13 cellular contexts compared by ENCODE assay signal in genomic region chr12:52410760-52411159, GRCh38. TPM values are rescaled to one million over a fixed set of nuclear protein-coding genes. Genes with fewer than 3 reads are reported as not detected.
DNase-seq lines count a peak whose midpoint lies in the region; ATAC-seq, FAIRE-seq and TF ChIP-seq lines count a peak whose summit lies in the region.
"Not testable (repeated sequence)": the region's sequence is repeated elsewhere in the genome, so short reads cannot be mapped to it uniquely, and the experiment has no call there.
"Had no signal": no experiment of that assay in that cellular context is flagged by ENCODE, and none has a peak within 500 bp of the region (broad histone marks: within the 10 kb centered on the region; RNA-seq: fewer than 3 reads in every experiment).

No MANE protein-coding gene starts in this region.

- peaks cover 13% of the 10 kb centered on the region for H3K27me3 Mint-ChIP-seq in endodermal cell (ENCODE audit: insufficient read depth)

- not testable (repeated sequence) for TF ChIP-seq EP300 in GM12878 (IDR thresholded peaks at IDR 0.05; ENCODE audit: borderline replicate concordance in 1 of 2, control insufficient read depth in 1 of 2, low read depth in 2 of 2, low read length in 2 of 2)

- H3K27ac Mint-ChIP-seq in endodermal cell: peak overlapping the region; percentile 8

- intact Hi-C loops in GM12878 (cut with micrococcal nuclease; ENCODE audit: unreplicated experiment); Right ventricle myocardium superior (cut with DNase I); sciatic nerve (cut with DNase I): not testable (repeated sequence)

- POLR2A ChIA-PET in GM12878 (lab: Charles Lee): not testable (repeated sequence)

- H3K4me3 Mint-ChIP-seq in endodermal cell: not testable (repeated sequence)

- H3K9me3 Mint-ChIP-seq in endodermal cell: peaks cover 14% of the 10 kb centered on the region

- not testable (repeated sequence) for TF ChIP-seq RAD21 in GM12878 (IDR thresholded peaks at IDR 0.05; ENCODE audit: insufficient read depth, low read depth, low read length)

- H4K20me1 ChIP-seq in GM12878 (ENCODE audit: control insufficient read depth, insufficient read depth): not testable (repeated sequence)

- not testable (repeated sequence) for H3K9me3 ChIP-seq in GM12878 (replicated peaks; ENCODE audit: control insufficient read depth, insufficient read depth, low read length); endodermal cell (ENCODE audit: control insufficient read depth, low read length)

- CTCF ChIA-PET in GM12878 (lab: Yijun Ruan, JAX): not testable (repeated sequence)

- H3K4me2 ChIP-seq in GM12878 (ENCODE audit: control insufficient read depth, insufficient read depth): not testable (repeated sequence)

- DNase-seq in GM12878 (ENCODE audit: low read depth, low spot score); endodermal cell; Right ventricle myocardium superior; sciatic nerve (ENCODE audit: low spot score): not testable (repeated sequence)

- TF ChIP-seq CTCF in GM12878 (IDR thresholded peaks at IDR 0.05 in 2 of 3, conservative IDR thresholded peaks at IDR 0.05 in 1 of 3; ENCODE audit: control insufficient read depth in 2 of 3, extremely low read depth in 1 of 3, insufficient read depth in 1 of 3, low read depth in 3 of 3, low read length in 3 of 3); endodermal cell (conservative IDR thresholded peaks at IDR 0.05): not testable (repeated sequence)

- ATAC-seq in GM12878: not testable (repeated sequence)
- peak; percentile 18 for ATAC-seq in Right ventricle myocardium superior (ENCODE audit: poor library complexity)
- ATAC-seq in sciatic nerve: peak; percentile 44

- H3K9ac ChIP-seq in GM12878 (ENCODE audit: control insufficient read depth, insufficient read depth, low read length); endodermal cell (ENCODE audit: extremely low read depth, low read length, poor library complexity, severe bottlenecking): not testable (repeated sequence)

- FAIRE-seq in GM12878 (lab: Jason Lieb, UNC) (peak; percentile 44), islet of Langerhans (lab: Jason Lieb, UNC) (peak; percentile 64)

- H3K4me1 Mint-ChIP-seq in endodermal cell: not testable (repeated sequence)

- SMC1A ChIA-PET in GM12878 (lab: Charles Lee; ENCODE audit: uncharacterized antibody, unreplicated experiment): not testable (repeated sequence)

- H3K4me3 ChIP-seq in GM12878; endodermal cell (ENCODE audit: low read length): not testable (repeated sequence)

- BruUV-seq in GM12878 (replicated peaks; lab: Mats Ljungman, UMichigan): not testable (repeated sequence)

- RAD21 ChIA-PET in GM12878 (lab: Charles Lee; ENCODE audit: unreplicated experiment): not testable (repeated sequence)

- H2AFZ ChIP-seq in GM12878 (ENCODE audit: control insufficient read depth, low read depth, low read length): not testable (repeated sequence)

- in situ Hi-C loops in GM12878 (cut with MboI): not testable (repeated sequence)

- H3K36me3 Mint-ChIP-seq in endodermal cell (ENCODE audit: low read depth): not testable (repeated sequence)

- H3K36me3 ChIP-seq in GM12878 (ENCODE audit: control insufficient read depth in 2 of 2, insufficient read depth in 2 of 2, low read length in 1 of 2); endodermal cell (ENCODE audit: control insufficient read depth, insufficient read depth, low read length): not testable (repeated sequence)

- H3K27me3 ChIP-seq in GM12878 (replicated peaks in 1 of 2; ENCODE audit: control insufficient read depth in 2 of 2, insufficient read depth in 2 of 2, low read length in 1 of 2); endodermal cell (ENCODE audit: control insufficient read depth, insufficient read depth, low read length, poor library complexity, severe bottlenecking): not testable (repeated sequence)

- not testable (repeated sequence) for H3K79me2 ChIP-seq in GM12878 (ENCODE audit: control insufficient read depth, insufficient read depth, low read length)

- H3K4me1 ChIP-seq in GM12878 (ENCODE audit: control insufficient read depth, insufficient read depth, low read length); endodermal cell (ENCODE audit: control insufficient read depth, insufficient read depth, low read length): not testable (repeated sequence)

- H3K27ac ChIP-seq in GM12878 (ENCODE audit: control insufficient read depth, insufficient read depth); endodermal cell (ENCODE audit: low read depth, low read length): not testable (repeated sequence)

- TF ChIP-seq POLR2A in GM12878 (IDR thresholded peaks at IDR 0.05; ENCODE audit: low read depth, low read length): not testable (repeated sequence)

RNA-seq across cellular contexts. Expression of gene KRT82, which starts 4.6 kb away (rescaled TPM):
- not detected in 2 replicates for total RNA-seq in GM12878 (2013; cell fraction: nucleolus; rRNA removed)
- total RNA-seq in GM12878 (2014; rRNA removed) (not detected in 2 replicates), GM12878 (2014; rRNA removed; fragmentation: Illumina TruSeq; extraction: Trizol) (not detected in 2 replicates), GM12878 (2021) (not detected in 2 replicates), endodermal cell (not detected), Right ventricle myocardium superior (not detected), sciatic nerve (not detected)
- polyA plus RNA-seq in GM12878 (2011; ENCODE audit: low read depth): not detected
- polyA plus RNA-seq in GM12878 (2011; rRNA removed) (not detected in 2 replicates), GM12878 (2014; fragmentation: Illumina TruSeq; extraction: Trizol) (not detected in 2 replicates), GM12878 (2014; fragmentation: Nextera tagmentation; extraction: Ambion mirVana) (not detected), GM12878 (2014; rRNA removed) (not detected in 2 replicates), GM12878 (2016; fragmentation: Nextera tagmentation; extraction: Ambion mirVana) (not detected)
- polyA plus RNA-seq in GM12878 (2011; cell fraction: cytosol; rRNA removed): 0.01 TPM in 1 of 2 replicates, not detected in the other
- polyA plus RNA-seq in GM12878 (2011; cell fraction: nucleus; rRNA removed): not detected in 2 replicates
- not detected in 2 replicates for polyA plus RNA-seq in GM12878 (2012)
- polyA minus RNA-seq in GM12878 (2011; rRNA and poly(A)+ RNA removed): not detected in 2 replicates
- polyA minus RNA-seq in GM12878 (2011; cell fraction: cytosol; rRNA and poly(A)+ RNA removed): not detected in 2 replicates
- polyA minus RNA-seq in GM12878 (2011; cell fraction: nucleus; rRNA and poly(A)+ RNA removed): not detected in 2 replicates
- polyA plus RNA-seq in endodermal cell (2013, experiment 1 of 2): not detected
- polyA plus RNA-seq in endodermal cell (2013, experiment 2 of 2): not detected
- total RNA-seq: A673; CD4-positive, alpha-beta memory T cell; CD4-positive, CD25-positive, alpha-beta regulatory T cell; CD8-positive, alpha-beta memory T cell; Daoy; G401 had no signal
- polyA plus RNA-seq: AG04450; CD14-positive monocyte; CD4-positive, alpha-beta memory T cell; CD4-positive, CD25-positive, alpha-beta regulatory T cell; CD8-positive, alpha-beta memory T cell had no signal

RNA-seq across cellular contexts. Expression of gene KRT75, which starts 23.4 kb away (rescaled TPM):
- total RNA-seq in GM12878 (2013; cell fraction: nucleolus; rRNA removed): not detected in 2 replicates
- total RNA-seq in GM12878 (2014; rRNA removed): not detected in 2 replicates
- total RNA-seq in GM12878 (2014; rRNA removed; fragmentation: Illumina TruSeq; extraction: Trizol): not detected in 2 replicates
- total RNA-seq in GM12878 (2021): not detected in 2 replicates
- polyA plus RNA-seq in GM12878 (2011; ENCODE audit: low read depth): not detected
- polyA plus RNA-seq in GM12878 (2011; rRNA removed): not detected in 2 replicates
- not detected in 2 replicates for polyA plus RNA-seq in GM12878 (2011; cell fraction: cytosol; rRNA removed)
- not detected in 2 replicates for polyA plus RNA-seq in GM12878 (2011; cell fraction: nucleus; rRNA removed)
- polyA plus RNA-seq in GM12878 (2012): not detected in 2 replicates
- polyA plus RNA-seq in GM12878 (2014; fragmentation: Illumina TruSeq; extraction: Trizol): not detected in 2 replicates
- not detected for polyA plus RNA-seq in GM12878 (2014; fragmentation: Nextera tagmentation; extraction: Ambion mirVana)
- not detected in 2 replicates for polyA plus RNA-seq in GM12878 (2014; rRNA removed)
- polyA plus RNA-seq in GM12878 (2016; fragmentation: Nextera tagmentation; extraction: Ambion mirVana): not detected
- not detected in 2 replicates for polyA minus RNA-seq in GM12878 (2011; rRNA and poly(A)+ RNA removed)
- polyA minus RNA-seq in GM12878 (2011; cell fraction: cytosol; rRNA and poly(A)+ RNA removed): not detected in 2 replicates
- polyA minus RNA-seq in GM12878 (2011; cell fraction: nucleus; rRNA and poly(A)+ RNA removed): not detected in 2 replicates
- total RNA-seq in endodermal cell: not detected
- polyA plus RNA-seq in endodermal cell (2013, experiment 1 of 2): not detected
- polyA plus RNA-seq in endodermal cell (2013, experiment 2 of 2): not detected
- total RNA-seq in Right ventricle myocardium superior: not detected
- not detected for total RNA-seq in sciatic nerve
- total RNA-seq: A673; CD4-positive, alpha-beta memory T cell; CD4-positive, CD25-positive, alpha-beta regulatory T cell; CD8-positive, alpha-beta memory T cell had no signal
- polyA plus RNA-seq: AG04450; CD14-positive monocyte; CD4-positive, alpha-beta memory T cell; CD4-positive, CD25-positive, alpha-beta regulatory T cell; CD8-positive, alpha-beta memory T cell had no signal

RNA-seq across cellular contexts. Expression of gene KRT84, which starts 25.3 kb away (rescaled TPM):
- total RNA-seq in GM12878 (2013; cell fraction: nucleolus; rRNA removed): not detected in 2 replicates
- not detected in 2 replicates for total RNA-seq in GM12878 (2014; rRNA removed)
- total RNA-seq in GM12878 (2014; rRNA removed; fragmentation: Illumina TruSeq; extraction: Trizol): not detected in 2 replicates
- not detected in 2 replicates for total RNA-seq in GM12878 (2021)
- not detected for polyA plus RNA-seq in GM12878 (2011; ENCODE audit: low read depth)
- polyA plus RNA-seq in GM12878 (2011; rRNA removed): not detected in 2 replicates
- not detected in 2 replicates for polyA plus RNA-seq in GM12878 (2011; cell fraction: cytosol; rRNA removed)
- polyA plus RNA-seq in GM12878 (2011; cell fraction: nucleus; rRNA removed): not detected in 2 replicates
- not detected in 2 replicates for polyA plus RNA-seq in GM12878 (2012)
- not detected in 2 replicates for polyA plus RNA-seq in GM12878 (2014; fragmentation: Illumina TruSeq; extraction: Trizol)
- not detected for polyA plus RNA-seq in GM12878 (2014; fragmentation: Nextera tagmentation; extraction: Ambion mirVana)
- polyA plus RNA-seq in GM12878 (2014; rRNA removed): not detected in 2 replicates
- polyA plus RNA-seq in GM12878 (2016; fragmentation: Nextera tagmentation; extraction: Ambion mirVana): not detected
- polyA minus RNA-seq in GM12878 (2011; rRNA and poly(A)+ RNA removed): not detected in 2 replicates
- not detected in 2 replicates for polyA minus RNA-seq in GM12878 (2011; cell fraction: cytosol; rRNA and poly(A)+ RNA removed)
- polyA minus RNA-seq in GM12878 (2011; cell fraction: nucleus; rRNA and poly(A)+ RNA removed): not detected in 2 replicates
- not detected for total RNA-seq in endodermal cell
- polyA plus RNA-seq in endodermal cell (2013, experiment 1 of 2): not detected
- not detected for polyA plus RNA-seq in endodermal cell (2013, experiment 2 of 2)
- total RNA-seq in Right ventricle myocardium superior: not detected
- total RNA-seq in sciatic nerve: not detected
- total RNA-seq: A673; CD4-positive, alpha-beta memory T cell; CD4-positive, CD25-positive, alpha-beta regulatory T cell; CD8-positive, alpha-beta memory T cell; Daoy; G401 had no signal
- polyA plus RNA-seq: AG04450; CD14-positive monocyte; CD4-positive, alpha-beta memory T cell; CD4-positive, CD25-positive, alpha-beta regulatory T cell; CD8-positive, alpha-beta memory T cell had no signal

RNA-seq across cellular contexts. Expression of gene KRT6B, which starts 41.2 kb away (rescaled TPM):
- not detected in 2 replicates for total RNA-seq in GM12878 (2013; cell fraction: nucleolus; rRNA removed)
- total RNA-seq in GM12878 (2014; rRNA removed): not detected in 2 replicates
- total RNA-seq in GM12878 (2014; rRNA removed; fragmentation: Illumina TruSeq; extraction: Trizol): not detected in 2 replicates
- total RNA-seq in GM12878 (2021): not detected in 2 replicates
- polyA plus RNA-seq in GM12878 (2011; ENCODE audit: low read depth): not detected
- polyA plus RNA-seq in GM12878 (2011; rRNA removed): 0.07 TPM in 1 of 2 replicates, not detected in the other
- not detected in 2 replicates for polyA plus RNA-seq in GM12878 (2011; cell fraction: cytosol; rRNA removed)
- polyA plus RNA-seq in GM12878 (2011; cell fraction: nucleus; rRNA removed): not detected in 2 replicates
- not detected in 2 replicates for polyA plus RNA-seq in GM12878 (2012)
- not detected in 2 replicates for polyA plus RNA-seq in GM12878 (2014; fragmentation: Illumina TruSeq; extraction: Trizol)
- not detected for polyA plus RNA-seq in GM12878 (2014; fragmentation: Nextera tagmentation; extraction: Ambion mirVana)
- not detected in 2 replicates for polyA plus RNA-seq in GM12878 (2014; rRNA removed)
- polyA plus RNA-seq in GM12878 (2016; fragmentation: Nextera tagmentation; extraction: Ambion mirVana): not detected
- polyA minus RNA-seq in GM12878 (2011; rRNA and poly(A)+ RNA removed): not detected in 2 replicates
- polyA minus RNA-seq in GM12878 (2011; cell fraction: cytosol; rRNA and poly(A)+ RNA removed): not detected in 2 replicates
- polyA minus RNA-seq in GM12878 (2011; cell fraction: nucleus; rRNA and poly(A)+ RNA removed): not detected in 2 replicates
- not detected for total RNA-seq in endodermal cell
- not detected for polyA plus RNA-seq in endodermal cell (2013, experiment 1 of 2)
- not detected for polyA plus RNA-seq in endodermal cell (2013, experiment 2 of 2)
- total RNA-seq in Right ventricle myocardium superior: not detected
- not detected for total RNA-seq in sciatic nerve
- total RNA-seq: A673; CD4-positive, alpha-beta memory T cell; CD4-positive, CD25-positive, alpha-beta regulatory T cell; CD8-positive, alpha-beta memory T cell; Daoy; G401 had no signal
- polyA plus RNA-seq: AG04450; CD14-positive monocyte; CD4-positive, alpha-beta memory T cell; CD4-positive, CD25-positive, alpha-beta regulatory T cell; CD8-positive, alpha-beta memory T cell had no signal

RNA-seq across cellular contexts. Expression of gene KRT85, which starts 43.5 kb away (rescaled TPM):
- not detected in 2 replicates for total RNA-seq in GM12878 (2013; cell fraction: nucleolus; rRNA removed)
- total RNA-seq in GM12878 (2014; rRNA removed): 0.06 TPM in 1 of 2 replicates, not detected in the other
- not detected in 2 replicates for total RNA-seq in GM12878 (2014; rRNA removed; fragmentation: Illumina TruSeq; extraction: Trizol)
- 0.15 TPM in 1 of 2 replicates, not detected in the other for total RNA-seq in GM12878 (2021)
- polyA plus RNA-seq in GM12878 (2011; ENCODE audit: low read depth): not detected
- polyA plus RNA-seq in GM12878 (2011; rRNA removed): 0.06 and 0.18 TPM in 2 replicates
- 0.06 and 0.32 TPM in 2 replicates for polyA plus RNA-seq in GM12878 (2011; cell fraction: cytosol; rRNA removed)
- polyA plus RNA-seq in GM12878 (2011; cell fraction: nucleus; rRNA removed): 0.15 TPM in 1 of 2 replicates, not detected in the other
- polyA plus RNA-seq in GM12878 (2012): not detected in 2 replicates
- polyA plus RNA-seq in GM12878 (2014; fragmentation: Illumina TruSeq; extraction: Trizol): not detected in 2 replicates
- not detected for polyA plus RNA-seq in GM12878 (2014; fragmentation: Nextera tagmentation; extraction: Ambion mirVana)
- 0.04 TPM in 1 of 2 replicates, not detected in the other for polyA plus RNA-seq in GM12878 (2014; rRNA removed)
- under 1 TPM in 1 of 2 experiments, not detected in 1; 0.05 TPM for polyA plus RNA-seq in GM12878 (2016; fragmentation: Nextera tagmentation; extraction: Ambion mirVana)
- polyA minus RNA-seq in GM12878 (2011; rRNA and poly(A)+ RNA removed): not detected in 2 replicates
- not detected in 2 replicates for polyA minus RNA-seq in GM12878 (2011; cell fraction: cytosol; rRNA and poly(A)+ RNA removed)
- polyA minus RNA-seq in GM12878 (2011; cell fraction: nucleus; rRNA and poly(A)+ RNA removed): not detected in 2 replicates
- total RNA-seq in endodermal cell: not detected
- not detected for polyA plus RNA-seq in endodermal cell (2013, experiment 1 of 2)
- polyA plus RNA-seq in endodermal cell (2013, experiment 2 of 2): not detected
- total RNA-seq in Right ventricle myocardium superior: not detected
- total RNA-seq in sciatic nerve: not detected
- total RNA-seq: A673; CD4-positive, alpha-beta memory T cell; CD4-positive, CD25-positive, alpha-beta regulatory T cell; CD8-positive, alpha-beta memory T cell; G401 had no signal
- polyA plus RNA-seq: AG04450; CD14-positive monocyte; CD4-positive, alpha-beta memory T cell; CD4-positive, CD25-positive, alpha-beta regulatory T cell; CD8-positive, alpha-beta memory T cell had no signal
